Comparison of ENCODE assay signal across 1 cellular context in the genomic region with DNA sequence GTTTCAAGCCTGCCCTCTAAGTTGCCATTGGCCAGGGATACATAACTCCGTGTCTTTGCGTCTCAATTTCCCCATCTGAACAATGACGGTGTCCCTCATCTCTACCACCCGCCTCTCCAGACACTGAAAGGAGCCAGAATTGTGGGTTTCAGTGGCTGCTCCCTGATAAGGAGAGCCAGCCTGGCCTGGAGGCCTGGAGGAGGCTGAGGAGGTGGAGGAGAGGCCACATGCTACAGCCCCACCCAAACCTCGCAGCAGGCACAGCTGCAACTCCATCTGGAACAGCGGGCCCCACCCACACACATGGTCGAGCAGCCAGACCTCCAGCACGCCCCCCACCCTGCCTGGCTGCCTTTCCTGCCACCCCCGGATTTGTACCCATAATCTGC.
TF ChIP-seq lines count a peak whose summit lies in the region.

No MANE protein-coding gene starts in this region.

TF ChIP-seq in SK-N-SH, 30 proteins besides CTCF, POLR2A, EP300 and RAD21 (continued from another document):
- TF ChIP-seq POLR2AphosphoS5 (IDR thresholded peaks at IDR 0.05; ENCODE audit: low read depth, low read length) (no peak), RFX5 (IDR thresholded peaks at IDR 0.05; ENCODE audit: low read length) (no peak), JUND (IDR thresholded peaks at IDR 0.05) (no peak), TCF12 (IDR thresholded peaks at IDR 0.05) (no peak), FOSL2 (IDR thresholded peaks at IDR 0.05; ENCODE audit: borderline replicate concordance, low read depth) (no peak)
- TF ChIP-seq, protein P1, sequence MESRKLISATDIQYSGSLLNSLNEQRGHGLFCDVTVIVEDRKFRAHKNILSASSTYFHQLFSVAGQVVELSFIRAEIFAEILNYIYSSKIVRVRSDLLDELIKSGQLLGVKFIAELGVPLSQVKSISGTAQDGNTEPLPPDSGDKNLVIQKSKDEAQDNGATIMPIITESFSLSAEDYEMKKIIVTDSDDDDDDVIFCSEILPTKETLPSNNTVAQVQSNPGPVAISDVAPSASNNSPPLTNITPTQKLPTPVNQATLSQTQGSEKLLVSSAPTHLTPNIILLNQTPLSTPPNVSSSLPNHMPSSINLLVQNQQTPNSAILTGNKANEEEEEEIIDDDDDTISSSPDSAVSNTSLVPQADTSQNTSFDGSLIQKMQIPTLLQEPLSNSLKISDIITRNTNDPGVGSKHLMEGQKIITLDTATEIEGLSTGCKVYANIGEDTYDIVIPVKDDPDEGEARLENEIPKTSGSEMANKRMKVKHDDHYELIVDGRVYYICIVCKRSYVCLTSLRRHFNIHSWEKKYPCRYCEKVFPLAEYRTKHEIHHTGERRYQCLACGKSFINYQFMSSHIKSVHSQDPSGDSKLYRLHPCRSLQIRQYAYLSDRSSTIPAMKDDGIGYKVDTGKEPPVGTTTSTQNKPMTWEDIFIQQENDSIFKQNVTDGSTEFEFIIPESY (IDR thresholded peaks at IDR 0.05; ENCODE audit: borderline replicate concordance, low read depth): no peak
- TF ChIP-seq, protein P2, sequence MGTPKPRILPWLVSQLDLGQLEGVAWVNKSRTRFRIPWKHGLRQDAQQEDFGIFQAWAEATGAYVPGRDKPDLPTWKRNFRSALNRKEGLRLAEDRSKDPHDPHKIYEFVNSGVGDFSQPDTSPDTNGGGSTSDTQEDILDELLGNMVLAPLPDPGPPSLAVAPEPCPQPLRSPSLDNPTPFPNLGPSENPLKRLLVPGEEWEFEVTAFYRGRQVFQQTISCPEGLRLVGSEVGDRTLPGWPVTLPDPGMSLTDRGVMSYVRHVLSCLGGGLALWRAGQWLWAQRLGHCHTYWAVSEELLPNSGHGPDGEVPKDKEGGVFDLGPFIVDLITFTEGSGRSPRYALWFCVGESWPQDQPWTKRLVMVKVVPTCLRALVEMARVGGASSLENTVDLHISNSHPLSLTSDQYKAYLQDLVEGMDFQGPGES (IDR thresholded peaks at IDR 0.05; ENCODE audit: low read depth, low read length): no peak
